In the genomic region with DNA sequence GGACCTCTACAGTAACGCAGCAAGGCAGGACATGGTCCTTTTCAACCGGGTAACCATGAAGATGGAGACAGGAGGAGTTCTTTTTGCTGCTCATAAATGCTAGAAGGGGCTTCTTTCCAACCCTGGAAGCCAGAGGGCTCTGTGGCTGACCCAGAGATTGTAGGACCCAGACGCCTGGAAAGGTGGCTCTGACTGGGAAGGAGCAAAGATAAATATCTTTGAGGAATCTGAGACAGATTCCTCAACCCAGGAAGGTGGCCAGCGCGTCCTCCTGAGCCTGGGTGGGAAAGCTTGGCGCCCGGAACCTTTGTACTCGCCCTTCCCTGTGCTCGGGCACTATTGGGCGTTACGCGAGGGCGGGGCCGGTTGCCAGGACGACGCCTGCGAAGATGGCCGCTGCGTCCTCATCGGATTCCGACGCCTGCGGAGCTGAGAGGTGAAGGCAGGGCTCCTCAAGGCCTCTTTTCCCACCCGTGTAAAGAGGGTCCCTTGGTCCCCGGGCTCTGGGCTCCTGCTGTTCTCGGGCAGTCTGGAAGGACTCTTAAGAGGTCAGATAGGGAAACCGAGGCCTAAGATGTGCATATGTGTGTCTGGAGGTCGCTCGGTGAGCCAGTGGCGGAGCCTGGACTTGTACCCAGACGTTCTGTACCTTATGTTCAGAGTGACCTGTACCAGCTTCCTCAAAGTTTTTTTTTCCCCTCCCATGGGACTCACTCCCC, we compare ENCODE assay signal across 8 cellular contexts. TPM values are rescaled to one million over a fixed set of nuclear protein-coding genes. Genes with fewer than 3 reads are reported as not detected.
DNase-seq lines count a peak whose midpoint lies in the region; ATAC-seq and TF ChIP-seq lines count a peak whose summit lies in the region.

A gene (plus strand): TSS at position 365 of the 719 bp plus-strand sequence. CDS start 25 bp downstream, at position 390.

- H3K27me3 ChIP-seq in left ventricle myocardium inferior (ENCODE audit: low read depth) (no peaks in the 10 kb centered on the region), prostate gland (replicated peaks; ENCODE audit: insufficient read depth) (no peaks in the 10 kb centered on the region), upper lobe of right lung (no peaks in the 10 kb centered on the region)

- H3K9me3 ChIP-seq in left ventricle myocardium inferior (replicated peaks) (no peaks in the 10 kb centered on the region), prostate gland (no peaks in the 10 kb centered on the region), upper lobe of right lung (no peaks in the 10 kb centered on the region)

- under 1% methylated on average over 31 of the region's 31 CpGs for WGBS in prostate gland

- TF ChIP-seq POLR2A in prostate gland (IDR thresholded peaks at IDR 0.05) = peak; percentile 30

- DNase-seq in G401 (ENCODE audit: low spot score) = peak; percentile 85
- peak; percentile 68 for DNase-seq in HFFc6
- peak; percentile 50 for DNase-seq in NCI-H128 (lab: John Stamatoyannopoulos, UW; ENCODE audit: unreplicated experiment)
- DNase-seq in amniotic epithelial cell (ENCODE audit: low read depth) = peak; percentile 62
- DNase-seq in left ventricle myocardium inferior = peak; percentile 92
- DNase-seq in prostate gland (ENCODE audit: low spot score) = peak; percentile 70
- peak; percentile 93 for DNase-seq in upper lobe of right lung

- no peaks in the 10 kb centered on the region; the same call in 1 of the 2 replicates for H3K27me3 Mint-ChIP-seq in HFFc6 (ENCODE audit: insufficient read depth)
- H3K27me3 Mint-ChIP-seq in T-helper 1 cell treated with Interleukin-12 subunit alpha and Interleukin-12 subunit beta and Interleukin-4 antibody, amounts not matched to agents 30 μg/mL and 1 μg/mL, for 36 hours (ENCODE audit: low read depth) = no peaks in the 10 kb centered on the region

- H3K36me3 ChIP-seq in left ventricle myocardium inferior = peaks cover 17% of the 10 kb centered on the region
- peaks cover 0 to 3% of the 10 kb centered on the region in 2 donors for H3K36me3 ChIP-seq in prostate gland
- H3K36me3 ChIP-seq in upper lobe of right lung = peaks cover 2% of the 10 kb centered on the region

- H3K4me3 ChIP-seq in left ventricle myocardium inferior (peak within 1 kb of the TSS; percentile 96), prostate gland (peak within 1 kb of the TSS; percentile 47 to 56), upper lobe of right lung (peak within 1 kb of the TSS; percentile 92)

- no peaks in the 10 kb centered on the region for H3K9me3 Mint-ChIP-seq in HFFc6
- no peaks in the 10 kb centered on the region for H3K9me3 Mint-ChIP-seq in T-helper 1 cell treated with Interleukin-12 subunit alpha and Interleukin-12 subunit beta and Interleukin-4 antibody, amounts not matched to agents 30 μg/mL and 1 μg/mL, for 36 hours

- peaks cover 1% of the 10 kb centered on the region; the same call in 1 of the 2 replicates for H3K36me3 Mint-ChIP-seq in HFFc6 (ENCODE audit: low read depth)
- peaks cover 4% of the 10 kb centered on the region for H3K36me3 Mint-ChIP-seq in T-helper 1 cell treated with Interleukin-12 subunit alpha and Interleukin-12 subunit beta and Interleukin-4 antibody, amounts not matched to agents 30 μg/mL and 1 μg/mL, for 36 hours (ENCODE audit: low read depth)

- intact Hi-C loops in left ventricle myocardium inferior (cut with micrococcal nuclease) = no loop called here
- intact Hi-C loops in prostate gland (cut with DNase I) = no loop called here
- intact Hi-C loops in upper lobe of right lung (cut with DNase I) = no loop called here

- H3K27ac ChIP-seq in left ventricle myocardium inferior (replicated peaks) (peak within 1 kb of the TSS; percentile 64), prostate gland (peak within 1 kb of the TSS; percentile 18 to 73), upper lobe of right lung (peak within 1 kb of the TSS; percentile 74)

- peak within 1 kb of the TSS; percentile 99 for H3K4me3 Mint-ChIP-seq in HFFc6
- H3K4me3 Mint-ChIP-seq in T-helper 1 cell treated with Interleukin-12 subunit alpha and Interleukin-12 subunit beta and Interleukin-4 antibody, amounts not matched to agents 30 μg/mL and 1 μg/mL, for 36 hours = peak within 1 kb of the TSS; percentile 91

- in situ Hi-C loops in G401 (cut with HindIII; ENCODE audit: low sequenced_read_pairs) = no loop called here

- TF ChIP-seq CTCF in HFFc6 (IDR thresholded peaks at IDR 0.05) (no peak), left ventricle myocardium inferior (IDR thresholded peaks at IDR 0.05; ENCODE audit: borderline replicate concordance) (no peak), prostate gland (IDR thresholded peaks at IDR 0.05) (peak in 1 of 4 experiments; percentile 5), upper lobe of right lung (IDR thresholded peaks at IDR 0.05) (no peak)

- peak within 1 kb of the TSS; percentile 69 for H3K27ac Mint-ChIP-seq in HFFc6
- H3K27ac Mint-ChIP-seq in T-helper 1 cell treated with Interleukin-12 subunit alpha and Interleukin-12 subunit beta and Interleukin-4 antibody, amounts not matched to agents 30 μg/mL and 1 μg/mL, for 36 hours = peak within 1 kb of the TSS; percentile 63

- H3K4me1 Mint-ChIP-seq in HFFc6 (ENCODE audit: low read depth) = peaks cover 9% of the 10 kb centered on the region
- peaks cover 12% of the 10 kb centered on the region for H3K4me1 Mint-ChIP-seq in T-helper 1 cell treated with Interleukin-12 subunit alpha and Interleukin-12 subunit beta and Interleukin-4 antibody, amounts not matched to agents 30 μg/mL and 1 μg/mL, for 36 hours (ENCODE audit: low read depth)

- ATAC-seq in upper lobe of right lung = peak; percentile 98

- H3K4me1 ChIP-seq in left ventricle myocardium inferior (peaks cover 22% of the 10 kb centered on the region), prostate gland (replicated peaks) (peaks cover 3% of the 10 kb centered on the region), upper lobe of right lung (peaks cover 15% of the 10 kb centered on the region)

RNA-seq across cellular contexts. Expression of the gene that starts here (rescaled TPM):
- total RNA-seq in G401 (2014; rRNA removed; shearing (Covaris generic)) = 42.5 and 55.8 TPM in 2 replicates
- 10 to 100 TPM; 14.9 to 21.4 (median 17.3) TPM for total RNA-seq in HFFc6 (2021; fragmentation: NEBNext Ultra II Directional; extraction: Animal tissue kit (Norgen Biotek cat#: 25700))
- total RNA-seq in left ventricle myocardium inferior (16.9 TPM), prostate gland (100 to 1,000 TPM; 106 to 148 TPM), upper lobe of right lung (33.5 TPM)

Comparison
In these comparisons a context has a peak if more than half of its experiments do, and no peak if none do; other contexts are left out.
1. Peak in every context shown above with its lines: DNase-seq, ATAC-seq, H3K4me3 ChIP-seq and H3K27ac ChIP-seq.